In genomic region chr15:40754883-40755815, GRCh38 we compare ENCODE assay signal across 1 cellular context.
A peak's percentile ranks its signal among the peaks of the same experiment; 100 is the strongest.
TF ChIP-seq lines count a peak whose summit lies in the region.

Gene RMDN3 (minus strand): TSS chr15:40755254. CDS start chr15:40754783, 471 bp downstream.

TF ChIP-seq in K562, 482 proteins besides CTCF, POLR2A, EP300 and RAD21 (continued from another document):
- TF ChIP-seq ZHX1 (conservative IDR thresholded peaks at IDR 0.05; ENCODE audit: low read length) (no peak; the same call in 1 of the 2 replicates), CCNT2 (IDR thresholded peaks at IDR 0.05; ENCODE audit: borderline replicate concordance, extremely low read depth, insufficient read length, low read depth, low read length) (peak; percentile 81), ZNF146 (CRISPR knock-in tag; IDR thresholded peaks at IDR 0.05; ENCODE audit: unreplicated experiment) (no peak), ZKSCAN8 (CRISPR knock-in tag; IDR thresholded peaks at IDR 0.05) (no peak), CHD1 (IDR thresholded peaks at IDR 0.05; ENCODE audit: low read length) (peak; percentile 80), SLC30A9 (CRISPR knock-in tag; IDR thresholded peaks at IDR 0.05) (no peak), TCF7L2 (IDR thresholded peaks at IDR 0.05; ENCODE audit: low read depth, low read length) (no peak), HMG20A (CRISPR knock-in tag; conservative IDR thresholded peaks at IDR 0.05) (no peak), GTF2F1 (IDR thresholded peaks at IDR 0.05; ENCODE audit: low read depth, low read length) (no peak), OTX1 (CRISPR knock-in tag; IDR thresholded peaks at IDR 0.05) (no peak), CBX8 (IDR thresholded peaks at IDR 0.05; ENCODE audit: borderline replicate concordance, extremely low read depth, low read depth, low read length, poor library complexity, severe bottlenecking) (no peak), ZNF280B (CRISPR knock-in tag; IDR thresholded peaks at IDR 0.05) (no peak), SNRNP70 (optimal IDR thresholded peaks at IDR 0.05; ENCODE audit: low read depth, low read length) (no peak), ZNF57 (CRISPR knock-in tag; IDR thresholded peaks at IDR 0.05) (no peak), POLR2B (IDR thresholded peaks at IDR 0.05; ENCODE audit: low read depth, partially characterized antibody) (peak; percentile 84), USF1 (CRISPR knock-in tag; IDR thresholded peaks at IDR 0.05) (peak; percentile 36; the same call in 1 of the 2 replicates), MBD2 (IDR thresholded peaks at IDR 0.05; ENCODE audit: borderline replicate concordance, low read depth) (peak; percentile 73; the same call in 1 of the 2 replicates), ZNF3 (CRISPR knock-in tag; IDR thresholded peaks at IDR 0.05) (no peak)
- TF ChIP-seq, protein P1, sequence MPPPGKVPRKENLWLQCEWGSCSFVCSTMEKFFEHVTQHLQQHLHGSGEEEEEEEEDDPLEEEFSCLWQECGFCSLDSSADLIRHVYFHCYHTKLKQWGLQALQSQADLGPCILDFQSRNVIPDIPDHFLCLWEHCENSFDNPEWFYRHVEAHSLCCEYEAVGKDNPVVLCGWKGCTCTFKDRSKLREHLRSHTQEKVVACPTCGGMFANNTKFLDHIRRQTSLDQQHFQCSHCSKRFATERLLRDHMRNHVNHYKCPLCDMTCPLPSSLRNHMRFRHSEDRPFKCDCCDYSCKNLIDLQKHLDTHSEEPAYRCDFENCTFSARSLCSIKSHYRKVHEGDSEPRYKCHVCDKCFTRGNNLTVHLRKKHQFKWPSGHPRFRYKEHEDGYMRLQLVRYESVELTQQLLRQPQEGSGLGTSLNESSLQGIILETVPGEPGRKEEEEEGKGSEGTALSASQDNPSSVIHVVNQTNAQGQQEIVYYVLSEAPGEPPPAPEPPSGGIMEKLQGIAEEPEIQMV (tag; conservative IDR thresholded peaks at IDR 0.05; ENCODE audit: low read depth): peak; percentile 95
- TF ChIP-seq, protein P2, sequence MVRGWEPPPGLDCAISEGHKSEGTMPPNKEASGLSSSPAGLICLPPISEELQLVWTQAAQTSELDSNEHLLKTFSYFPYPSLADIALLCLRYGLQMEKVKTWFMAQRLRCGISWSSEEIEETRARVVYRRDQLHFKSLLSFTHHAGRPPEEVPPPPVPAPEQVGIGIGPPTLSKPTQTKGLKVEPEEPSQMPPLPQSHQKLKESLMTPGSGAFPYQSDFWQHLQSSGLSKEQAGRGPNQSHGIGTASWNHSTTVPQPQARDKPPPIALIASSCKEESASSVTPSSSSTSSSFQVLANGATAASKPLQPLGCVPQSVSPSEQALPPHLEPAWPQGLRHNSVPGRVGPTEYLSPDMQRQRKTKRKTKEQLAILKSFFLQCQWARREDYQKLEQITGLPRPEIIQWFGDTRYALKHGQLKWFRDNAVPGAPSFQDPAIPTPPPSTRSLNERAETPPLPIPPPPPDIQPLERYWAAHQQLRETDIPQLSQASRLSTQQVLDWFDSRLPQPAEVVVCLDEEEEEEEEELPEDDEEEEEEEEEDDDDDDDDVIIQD (CRISPR knock-in tag; IDR thresholded peaks at IDR 0.05): no peak
- TF ChIP-seq, protein P3, sequence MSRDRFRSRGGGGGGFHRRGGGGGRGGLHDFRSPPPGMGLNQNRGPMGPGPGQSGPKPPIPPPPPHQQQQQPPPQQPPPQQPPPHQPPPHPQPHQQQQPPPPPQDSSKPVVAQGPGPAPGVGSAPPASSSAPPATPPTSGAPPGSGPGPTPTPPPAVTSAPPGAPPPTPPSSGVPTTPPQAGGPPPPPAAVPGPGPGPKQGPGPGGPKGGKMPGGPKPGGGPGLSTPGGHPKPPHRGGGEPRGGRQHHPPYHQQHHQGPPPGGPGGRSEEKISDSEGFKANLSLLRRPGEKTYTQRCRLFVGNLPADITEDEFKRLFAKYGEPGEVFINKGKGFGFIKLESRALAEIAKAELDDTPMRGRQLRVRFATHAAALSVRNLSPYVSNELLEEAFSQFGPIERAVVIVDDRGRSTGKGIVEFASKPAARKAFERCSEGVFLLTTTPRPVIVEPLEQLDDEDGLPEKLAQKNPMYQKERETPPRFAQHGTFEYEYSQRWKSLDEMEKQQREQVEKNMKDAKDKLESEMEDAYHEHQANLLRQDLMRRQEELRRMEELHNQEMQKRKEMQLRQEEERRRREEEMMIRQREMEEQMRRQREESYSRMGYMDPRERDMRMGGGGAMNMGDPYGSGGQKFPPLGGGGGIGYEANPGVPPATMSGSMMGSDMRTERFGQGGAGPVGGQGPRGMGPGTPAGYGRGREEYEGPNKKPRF (IDR thresholded peaks at IDR 0.05; ENCODE audit: low read depth, low read length): no peak
- TF ChIP-seq, protein P4, sequence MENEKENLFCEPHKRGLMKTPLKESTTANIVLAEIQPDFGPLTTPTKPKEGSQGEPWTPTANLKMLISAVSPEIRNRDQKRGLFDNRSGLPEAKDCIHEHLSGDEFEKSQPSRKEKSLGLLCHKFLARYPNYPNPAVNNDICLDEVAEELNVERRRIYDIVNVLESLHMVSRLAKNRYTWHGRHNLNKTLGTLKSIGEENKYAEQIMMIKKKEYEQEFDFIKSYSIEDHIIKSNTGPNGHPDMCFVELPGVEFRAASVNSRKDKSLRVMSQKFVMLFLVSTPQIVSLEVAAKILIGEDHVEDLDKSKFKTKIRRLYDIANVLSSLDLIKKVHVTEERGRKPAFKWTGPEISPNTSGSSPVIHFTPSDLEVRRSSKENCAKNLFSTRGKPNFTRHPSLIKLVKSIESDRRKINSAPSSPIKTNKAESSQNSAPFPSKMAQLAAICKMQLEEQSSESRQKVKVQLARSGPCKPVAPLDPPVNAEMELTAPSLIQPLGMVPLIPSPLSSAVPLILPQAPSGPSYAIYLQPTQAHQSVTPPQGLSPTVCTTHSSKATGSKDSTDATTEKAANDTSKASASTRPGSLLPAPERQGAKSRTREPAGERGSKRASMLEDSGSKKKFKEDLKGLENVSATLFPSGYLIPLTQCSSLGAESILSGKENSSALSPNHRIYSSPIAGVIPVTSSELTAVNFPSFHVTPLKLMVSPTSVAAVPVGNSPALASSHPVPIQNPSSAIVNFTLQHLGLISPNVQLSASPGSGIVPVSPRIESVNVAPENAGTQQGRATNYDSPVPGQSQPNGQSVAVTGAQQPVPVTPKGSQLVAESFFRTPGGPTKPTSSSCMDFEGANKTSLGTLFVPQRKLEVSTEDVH (IDR thresholded peaks at IDR 0.05; ENCODE audit: low read depth, partially characterized antibody): peak; percentile 86
